In the genomic region with DNA sequence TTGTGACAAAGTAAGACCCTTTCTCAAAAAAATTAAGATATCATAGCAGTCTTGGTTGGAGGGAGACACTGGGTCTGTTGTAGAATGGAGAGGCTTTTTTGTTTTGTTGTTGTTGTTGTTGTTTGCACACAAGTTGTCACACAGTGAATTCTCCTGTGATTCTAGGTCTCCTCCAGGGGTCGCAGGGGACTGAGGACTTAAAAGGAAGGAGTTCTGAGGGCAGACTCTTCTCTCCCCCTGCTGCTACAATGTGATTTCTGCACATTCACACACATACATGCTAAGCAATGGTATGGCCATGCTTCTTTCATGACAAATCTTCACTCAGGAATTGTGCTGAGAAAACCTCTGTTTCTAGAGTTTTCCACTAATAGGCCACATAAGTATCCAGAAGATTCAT, we compare ENCODE assay signal across 29 cellular contexts.
"Had no signal": no experiment of that assay in that cellular context is flagged by ENCODE, and none has a peak within 500 bp of the region (broad histone marks: within the 10 kb centered on the region; RNA-seq: fewer than 3 reads in every experiment).

No MANE protein-coding gene starts in this region.

- H3K9me3 ChIP-seq: prostate gland, testis had no signal

- H3K4me1 ChIP-seq: gastrocnemius medialis, heart left ventricle, prostate gland, right atrium auricular region, testis, tibial artery had no signal

- H3K4me1 Mint-ChIP-seq: endodermal cell; memory B cell; mesothelial cell of epicardium; nephron progenitor cell; stimulated activated memory B cell treated with anti-CD40 and anti-IgM and Interleukin-4, amounts not matched to agents 10 μg/mL and 1 μg/mL and 100 μg/mL, for 72 hours had no signal

- ATAC-seq: esophagus mucosa; gastrocnemius medialis; heart left ventricle; left ventricle myocardium superior; mucosa of descending colon; sciatic nerve; stimulated activated memory B cell treated with anti-CD40 and anti-IgM and Interleukin-4, amounts not matched to agents 10 μg/mL and 1 μg/mL and 100 μg/mL, for 72 hours; stimulated activated naive CD8-positive, alpha-beta T cell treated with anti-CD3 and anti-CD28 coated beads, Interleukin-15, Interleukin-2, amounts not matched to agents 100 U/mL and 50 U/mL, for 24 hours had no signal

- FAIRE-seq: keratinocyte had no signal

- H3K4me3 Mint-ChIP-seq: endodermal cell; memory B cell; mesothelial cell of epicardium; naive B cell; nephron progenitor cell; stimulated activated memory B cell treated with anti-CD40 and anti-IgM and Interleukin-4, amounts not matched to agents 10 μg/mL and 1 μg/mL and 100 μg/mL, for 72 hours; type B pancreatic cell had no signal

- H3K27me3 Mint-ChIP-seq: memory B cell; naive B cell; stimulated activated memory B cell treated with anti-CD40 and anti-IgM and Interleukin-4, amounts not matched to agents 10 μg/mL and 1 μg/mL and 100 μg/mL, for 72 hours; type B pancreatic cell had no signal

- H3K4me2 ChIP-seq: hepatocyte had no signal

- H3K79me2 ChIP-seq: hepatocyte had no signal

- H2AFZ ChIP-seq: hepatocyte had no signal

- DNase-seq: dorsolateral prefrontal cortex; effector CD4-positive, alpha-beta T cell; endodermal cell; foreskin fibroblast; gastrocnemius medialis; heart left ventricle; left ventricle myocardium superior; mucosa of descending colon; naive B cell; nephron progenitor cell; nucleus accumbens; stimulated activated CD4-positive, alpha-beta T cell treated with anti-CD3 and anti-CD28 coated beads, Interleukin-2, amount 100 ng/mL, for 24 hours; stimulated activated CD4-positive, alpha-beta T cell treated with anti-CD3 and anti-CD28 coated beads, Interleukin-4, amount 100 ng/mL, for 24 hours; stimulated activated naive CD8-positive, alpha-beta T cell treated with anti-CD3 and anti-CD28 coated beads, Interleukin-15, Interleukin-2, amounts not matched to agents 100 U/mL and 50 U/mL, for 24 hours; substantia nigra; testis; tibial artery had no signal

- H3K27ac ChIP-seq: dorsolateral prefrontal cortex, epithelial cell of prostate, gastrocnemius medialis, heart left ventricle, hepatocyte, prostate gland, right atrium auricular region, testis, tibial artery had no signal

- H3K27me3 ChIP-seq: dorsolateral prefrontal cortex, gastrocnemius medialis, heart left ventricle, hepatocyte, right atrium auricular region, testis, tibial artery had no signal

- H3K4me3 ChIP-seq: dorsolateral prefrontal cortex, gastrocnemius medialis, heart left ventricle, hepatocyte, lung, mucosa of descending colon, prostate gland, right atrium auricular region, testis, tibial artery had no signal

- H3K27ac Mint-ChIP-seq: endodermal cell; memory B cell; mesothelial cell of epicardium; nephron progenitor cell; stimulated activated memory B cell treated with anti-CD40 and anti-IgM and Interleukin-4, amounts not matched to agents 10 μg/mL and 1 μg/mL and 100 μg/mL, for 72 hours; type B pancreatic cell had no signal

- H3K36me3 ChIP-seq: gastrocnemius medialis, heart left ventricle, prostate gland, right atrium auricular region, tibial artery had no signal
